In the genomic region with DNA sequence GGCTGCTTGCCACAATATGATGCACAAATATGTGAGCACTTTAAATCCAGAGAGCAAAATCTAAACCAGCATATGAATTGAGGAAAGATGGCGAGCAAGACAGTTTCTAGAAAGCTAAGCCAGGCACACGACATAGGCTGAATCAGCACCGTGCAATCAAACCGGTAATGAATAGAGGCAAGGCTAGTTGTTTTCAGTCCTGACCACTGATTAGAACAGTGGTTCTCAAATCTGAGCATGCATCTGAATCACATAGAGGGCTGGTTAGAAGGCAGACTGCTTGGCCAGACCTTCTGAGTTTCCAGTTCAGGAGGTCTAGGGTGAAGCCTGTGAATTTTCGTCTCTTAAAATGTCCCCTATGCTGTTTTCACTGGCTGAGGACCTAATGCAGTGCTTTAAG, we compare ENCODE assay signal across 18 cellular contexts.
"Had no signal": no experiment of that assay in that cellular context is flagged by ENCODE, and none has a peak within 500 bp of the region (broad histone marks: within the 10 kb centered on the region; RNA-seq: fewer than 3 reads in every experiment).

No MANE protein-coding gene starts in this region.

- H3K4me3 ChIP-seq: cardiac muscle cell, gastrocnemius medialis, heart right ventricle, lower lobe of right lung, pancreas, spleen, testis had no signal

- H3K27me3 Mint-ChIP-seq: stimulated activated naive CD8-positive, alpha-beta T cell treated with anti-CD3 and anti-CD28 coated beads, Interleukin-15, amount 100 ng/mL, for 72 hours had no signal

- H3K27ac ChIP-seq: cardiac muscle cell, gastrocnemius medialis, heart right ventricle, lower lobe of right lung, pancreas, spleen, testis had no signal

- H3K4me1 Mint-ChIP-seq: neural crest cell; stimulated activated naive CD8-positive, alpha-beta T cell treated with anti-CD3 and anti-CD28 coated beads, Interleukin-15, amount 100 ng/mL, for 72 hours had no signal

- H3K9me3 ChIP-seq: gastrocnemius medialis, lower lobe of right lung, pancreas, spleen, testis had no signal

- H3K27ac Mint-ChIP-seq: mesothelial cell of epicardium; stimulated activated naive CD8-positive, alpha-beta T cell treated with anti-CD3 and anti-CD28 coated beads, Interleukin-15, amount 100 ng/mL, for 72 hours had no signal

- H3K9me3 Mint-ChIP-seq: neural crest cell had no signal

- H3K4me3 Mint-ChIP-seq: mesothelial cell of epicardium; neural crest cell; stimulated activated naive CD8-positive, alpha-beta T cell treated with anti-CD3 and anti-CD28 coated beads, Interleukin-15, amount 100 ng/mL, for 72 hours had no signal

- H3K36me3 Mint-ChIP-seq: mesothelial cell of epicardium had no signal

- H3K36me3 ChIP-seq: cardiac muscle cell, gastrocnemius medialis, heart right ventricle, lower lobe of right lung, pancreas, spleen had no signal

- H3K27me3 ChIP-seq: cardiac muscle cell, gastrocnemius medialis, heart right ventricle, pancreas, spleen, testis had no signal

- H3K4me1 ChIP-seq: gastrocnemius medialis, heart right ventricle, lower lobe of right lung, pancreas, spleen, testis had no signal

- DNase-seq: activated CD4-positive, CD25-positive, alpha-beta regulatory T cell treated with anti-CD3 and anti-CD28 coated beads, Interleukin-2, amount 50 U/mL, for 72 hours; activated naive CD4-positive, alpha-beta T cell; activated T-cell treated with anti-CD3 and anti-CD28 coated beads for 4 hours; aorta; erythroblast; gastrocnemius medialis; heart right ventricle; left cardiac atrium; lower lobe of right lung; pancreas; spleen; stimulated activated naive CD8-positive, alpha-beta T cell treated with anti-CD3 and anti-CD28 coated beads, Interleukin-15, amount 100 ng/mL, for 72 hours; T-helper 1 cell; T1000; testis had no signal
